Comparison of ENCODE assay signal across 21 cellular contexts in the genomic region with DNA sequence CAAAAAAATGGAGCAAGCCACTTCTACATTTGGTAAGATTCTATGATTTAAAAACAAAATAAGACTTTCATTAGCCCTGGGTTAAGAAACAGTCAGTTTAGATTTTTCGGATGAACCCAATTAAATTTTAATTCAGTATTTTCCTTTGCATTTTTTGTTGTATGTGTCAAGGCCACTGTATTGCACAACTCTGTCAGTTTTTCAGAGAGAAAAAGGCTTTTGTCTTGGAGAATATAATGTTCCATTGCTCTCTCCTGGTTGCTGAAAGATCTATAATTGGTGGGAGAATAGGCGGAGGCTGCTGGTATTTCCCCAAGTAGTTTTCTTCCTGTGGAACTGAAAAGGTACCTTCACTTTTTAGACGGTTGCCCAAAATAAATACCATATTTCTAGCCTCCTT.
A peak's percentile ranks its signal among the peaks of the same experiment; 100 is the strongest.
DNase-seq lines count a peak whose midpoint lies in the region; ATAC-seq and TF ChIP-seq lines count a peak whose summit lies in the region.
"Had no signal": no experiment of that assay in that cellular context is flagged by ENCODE, and none has a peak within 500 bp of the region (broad histone marks: within the 10 kb centered on the region; RNA-seq: fewer than 3 reads in every experiment).

No MANE protein-coding gene starts in this region.

- H4K91ac ChIP-seq in IMR-90 (ENCODE audit: insufficient read depth, low read depth, low read length), result no peak overlapping the region

- H3K27me3 ChIP-seq in IMR-90 (ENCODE audit: control insufficient read depth, insufficient read depth, low read length), result no peaks in the 10 kb centered on the region
- H3K27me3 ChIP-seq in brain microvascular endothelial cell (replicated peaks), result no peaks in the 10 kb centered on the region
- H3K27me3 ChIP-seq: MG63, SJCRH30 had no signal

- no peak for TF ChIP-seq RAD21 in IMR-90 (IDR thresholded peaks at IDR 0.05; ENCODE audit: low read length)

- peaks cover 2% of the 10 kb centered on the region; the same call in 1 of the 2 replicates for H3K4me1 ChIP-seq in IMR-90 (ENCODE audit: control insufficient read depth, insufficient read depth, low read length)
- H3K4me1 ChIP-seq: SJCRH30 had no signal

- H3K79me1 ChIP-seq in IMR-90 (ENCODE audit: low read depth in 1 of 2, low read length in 2 of 2), result no peaks in the 10 kb centered on the region; a peak in 1 of 4 replicates

- in situ Hi-C loops in IMR-90 (cut with MboI; ENCODE audit: low sequenced_read_pairs), result no loop called here
- in situ Hi-C loops in brain microvascular endothelial cell (cut with HindIII; ENCODE audit: low pct_ligation_motif_present, low sequenced_read_pairs), result no loop called here

- CTCF ChIA-PET in IMR-90 (lab: Yijun Ruan, JAX), result no interaction called here

- H2AK5ac ChIP-seq in IMR-90 (ENCODE audit: low read depth, low read length), result no peak overlapping the region

- H3K9me3 ChIP-seq in IMR-90 (ENCODE audit: control insufficient read depth, insufficient read depth, low read length), result no peaks in the 10 kb centered on the region; the same call in 1 of the 2 replicates
- H3K9me3 ChIP-seq: MG63, SJCRH30 had no signal

- DNase-seq in AG10803 (ENCODE audit: low read depth) (peak; percentile 39), IMR-90 (no peak), fibroblast of pulmonary artery (ENCODE audit: low read depth) (peak; percentile 9), pons (ENCODE audit: low spot score) (peak; percentile 56), kidney tubule cell (ENCODE audit: low spot score) (no peak), NCI-H446 treated with DMSO at 0.1 percent for 48 hours (lab: John Stamatoyannopoulos, UW) (no peak), brain microvascular endothelial cell (no peak)
- DNase-seq: 8988T, EL, GF-D8, H9, HFFc6, MG63, NCI-H1417, NCI-H187, NCI-H446, NCI-H526 treated with DMSO at 0.1 percent for 48 hours, OCI-M1, SJCRH30 had no signal

- no peak overlapping the region for H2BK20ac ChIP-seq in IMR-90 (ENCODE audit: low read depth, low read length)

- no peak overlapping the region for H4K5ac ChIP-seq in IMR-90 (ENCODE audit: low read depth, low read length)

- intact Hi-C loops in IMR-90 (cut with micrococcal nuclease), result no loop called here

- H3K4me1 Mint-ChIP-seq in activated T-helper 17 cell treated with anti-CD3 and anti-CD28 coated beads, Interleukin-2, amount 50 U/mL, for 72 hours, result no peaks in the 10 kb centered on the region
- H3K4me1 Mint-ChIP-seq: CD14-positive monocyte, H9 had no signal

- no peak overlapping the region for H3K4me2 ChIP-seq in IMR-90 (ENCODE audit: low read depth, low read length)

- POLR2A ChIA-PET in IMR-90 (lab: Charles Lee; ENCODE audit: unreplicated experiment), result no interaction called here

- H3K36me3 Mint-ChIP-seq in activated T-helper 17 cell treated with anti-CD3 and anti-CD28 coated beads, Interleukin-2, amount 50 U/mL, for 72 hours (ENCODE audit: low read depth), result no peaks in the 10 kb centered on the region
- H3K36me3 Mint-ChIP-seq: CD14-positive monocyte had no signal

- no peak overlapping the region for H2AK9ac ChIP-seq in IMR-90 (replicated peaks; ENCODE audit: low read depth, low read length, poor library complexity)

- H3K4me3 ChIP-seq in AG10803 (ENCODE audit: low read length) (no peak overlapping the region), IMR-90 (ENCODE audit: insufficient read depth, low read depth, low read length) (no peak overlapping the region), fibroblast of pulmonary artery (replicated peaks; ENCODE audit: low read depth, low read length) (no peak overlapping the region), brain microvascular endothelial cell (ENCODE audit: low read depth, low read length) (no peak overlapping the region)
- H3K4me3 ChIP-seq: MG63, SJCRH30 had no signal

- no peak overlapping the region for H3K14ac ChIP-seq in IMR-90 (replicated peaks; ENCODE audit: low read depth, low read length)

- H2BK5ac ChIP-seq in IMR-90 (ENCODE audit: low read depth, low read length, poor library complexity, severe bottlenecking), result no peak overlapping the region

- H3K9ac ChIP-seq in IMR-90 (ENCODE audit: low read depth, low read length), result no peak overlapping the region

- no peak for TF ChIP-seq CTCF in AG10803 (conservative IDR thresholded peaks at IDR 0.05; ENCODE audit: low read length)
- TF ChIP-seq CTCF in IMR-90 (conservative IDR thresholded peaks at IDR 0.05; ENCODE audit: low read depth, low read length), result no peak
- no peak for TF ChIP-seq CTCF in fibroblast of pulmonary artery (IDR thresholded peaks at IDR 0.05; ENCODE audit: low read length, missing control alignments)
- no peak for TF ChIP-seq CTCF in brain microvascular endothelial cell (IDR thresholded peaks at IDR 0.05; ENCODE audit: low read depth, low read length, missing control alignments)

- dilution Hi-C loops in IMR-90 (cut with HindIII; ENCODE audit: low sequenced_read_pairs, unreplicated experiment), result no loop called here

- H3K18ac ChIP-seq in IMR-90 (ENCODE audit: low read depth, low read length), result no peak overlapping the region

- H3K56ac ChIP-seq in IMR-90 (ENCODE audit: extremely low read depth, insufficient read depth, low read length), result no peak overlapping the region

- H3K27me3 Mint-ChIP-seq in activated T-helper 17 cell treated with anti-CD3 and anti-CD28 coated beads, Interleukin-2, amount 50 U/mL, for 72 hours, result no peaks in the 10 kb centered on the region

- H2BK15ac ChIP-seq in IMR-90 (ENCODE audit: low read depth, low read length), result no peak overlapping the region

- no peak overlapping the region for H3K23ac ChIP-seq in IMR-90 (ENCODE audit: low read depth, low read length)

- H3K4ac ChIP-seq in IMR-90 (ENCODE audit: low read depth, low read length), result no peak overlapping the region

- 0 out of 2 replicates have a peak, but pooled peaks cover 2% of the 10 kb centered on the region for H3K9me1 ChIP-seq in IMR-90 (ENCODE audit: insufficient read depth, low read length)

- H2AFZ ChIP-seq in IMR-90 (replicated peaks; ENCODE audit: low read length, poor library complexity), result no peak overlapping the region

- H4K8ac ChIP-seq in IMR-90 (ENCODE audit: low read depth in 2 of 2, low read length in 2 of 2), result no peak overlapping the region

- no peaks in the 10 kb centered on the region for H3K36me3 ChIP-seq in IMR-90 (ENCODE audit: control insufficient read depth, insufficient read depth, low read length)
- H3K36me3 ChIP-seq in brain microvascular endothelial cell (replicated peaks), result no peaks in the 10 kb centered on the region
- H3K36me3 ChIP-seq: MG63, SJCRH30 had no signal

- ATAC-seq in IMR-90 (ENCODE audit: low read depth), result no peak
- ATAC-seq in activated T-helper 17 cell treated with anti-CD3 and anti-CD28 coated beads, Interleukin-2, amount 50 U/mL, for 72 hours (replicated peaks), result no peak

- H4K20me1 ChIP-seq in IMR-90 (ENCODE audit: insufficient read depth, low read length), result no peaks in the 10 kb centered on the region

- WGBS in IMR-90 (ENCODE audit: extremely low coverage in 2 of 2, insufficient read length in 1 of 2), 2 experiments, result no CpG with 5 or more reads among the region's 3 CpGs

- H2BK120ac ChIP-seq in IMR-90 (ENCODE audit: low read depth, low read length), result no peak overlapping the region

- no TSS peak for BruUV-seq in IMR-90 (replicated peaks; lab: Mats Ljungman, UMichigan)

- no peak overlapping the region for H3K4me3 Mint-ChIP-seq in activated T-helper 17 cell treated with anti-CD3 and anti-CD28 coated beads, Interleukin-2, amount 50 U/mL, for 72 hours
- H3K4me3 Mint-ChIP-seq: CD14-positive monocyte, H9, HFFc6 had no signal

- TF ChIP-seq POLR2A in IMR-90 (IDR thresholded peaks at IDR 0.05; ENCODE audit: low read depth, low read length), result no peak

- no peak overlapping the region for H3K27ac Mint-ChIP-seq in activated T-helper 17 cell treated with anti-CD3 and anti-CD28 coated beads, Interleukin-2, amount 50 U/mL, for 72 hours
- H3K27ac Mint-ChIP-seq: CD14-positive monocyte, H9, HFFc6 had no signal

- peaks cover 10% of the 10 kb centered on the region for H3K9me3 Mint-ChIP-seq in activated T-helper 17 cell treated with anti-CD3 and anti-CD28 coated beads, Interleukin-2, amount 50 U/mL, for 72 hours

- H3K27ac ChIP-seq in IMR-90 (ENCODE audit: insufficient read depth, low read length) (no peak overlapping the region), brain microvascular endothelial cell (no peak overlapping the region)
- H3K27ac ChIP-seq: SJCRH30 had no signal

TF ChIP-seq in IMR-90, 13 proteins besides CTCF, POLR2A, EP300 and RAD21:
- TF ChIP-seq MAZ (IDR thresholded peaks at IDR 0.05; ENCODE audit: borderline replicate concordance, low read depth, low read length) (no peak), NFE2L2 (IDR thresholded peaks at IDR 0.05; ENCODE audit: low read depth, low read length) (no peak), CHD1 (IDR thresholded peaks at IDR 0.05; ENCODE audit: low read depth, low read length) (no peak), SMC3 (IDR thresholded peaks at IDR 0.05; ENCODE audit: low read depth, low read length) (no peak), CEBPB (IDR thresholded peaks at IDR 0.05; ENCODE audit: low read depth, low read length) (peak; percentile 76)

Comparison
In these comparisons a context has a peak if more than half of its experiments do, and no peak if none do; other contexts are left out.
1. DNase-seq: peak in AG10803 (single experiment), fibroblast of pulmonary artery (single experiment) and pons (single experiment); none in IMR-90 (single experiment), kidney tubule cell (single experiment), NCI-H446 treated with DMSO at 0.1 percent for 48 hours (single experiment) and brain microvascular endothelial cell (single experiment).